In the genomic region with DNA sequence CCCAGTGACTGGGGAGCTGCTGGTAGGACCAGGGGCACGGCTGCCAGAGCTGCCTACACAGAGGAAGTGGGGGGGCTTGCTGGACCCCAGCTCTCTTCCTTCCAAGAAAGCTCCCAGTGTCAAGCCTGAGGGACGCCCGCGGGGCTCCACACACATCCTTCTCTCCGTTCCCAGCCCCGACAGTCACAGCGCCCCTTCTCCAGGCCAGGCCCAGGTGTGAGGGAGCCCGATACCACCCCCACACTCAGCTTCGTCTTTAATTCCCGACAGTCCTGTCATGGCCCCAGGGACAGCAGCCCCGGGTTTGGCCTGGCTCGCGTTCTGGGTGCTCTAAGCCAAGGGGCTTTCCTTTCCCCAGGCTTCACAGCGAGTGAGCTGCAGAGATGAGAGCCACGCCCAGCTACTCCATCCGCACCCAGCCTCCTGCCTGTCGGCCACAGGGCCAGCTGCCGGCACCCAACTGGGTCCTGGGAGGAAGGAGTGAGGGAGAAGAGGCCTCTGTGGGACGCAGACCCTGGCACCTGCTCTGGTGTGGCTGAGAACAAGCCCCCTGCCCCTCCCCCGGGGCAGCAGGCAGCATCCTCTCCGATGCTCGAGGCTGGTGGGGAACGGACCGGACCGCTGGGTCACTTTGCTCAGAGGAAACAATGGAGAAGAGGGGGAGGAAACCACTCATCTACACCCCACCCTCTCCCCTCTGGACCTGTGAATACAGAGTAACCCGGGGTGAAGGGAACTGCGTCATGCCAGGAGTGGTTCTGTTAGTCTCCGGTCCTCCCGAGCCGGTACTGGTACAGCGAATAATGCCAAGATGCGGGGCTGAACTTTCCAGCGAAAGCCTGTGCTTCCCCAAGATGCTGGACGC, we compare ENCODE assay signal across 18 cellular contexts. TPM values are rescaled to one million over a fixed set of nuclear protein-coding genes. Genes with fewer than 3 reads are reported as not detected.
DNase-seq lines count a peak whose midpoint lies in the region; ATAC-seq and TF ChIP-seq lines count a peak whose summit lies in the region.
"Had no signal": no experiment of that assay in that cellular context is flagged by ENCODE, and none has a peak within 500 bp of the region (broad histone marks: within the 10 kb centered on the region; RNA-seq: fewer than 3 reads in every experiment).

No MANE protein-coding gene starts in this region.

- ATAC-seq in RWPE2 (ENCODE audit: low read depth) (no peak), GM18907 (IDR thresholded peaks at IDR 0.05; ENCODE audit: unreplicated experiment) (no peak), GM19035 (IDR thresholded peaks at IDR 0.05; ENCODE audit: unreplicated experiment) (no peak)
- ATAC-seq: GM12878 had no signal

- no peak overlapping the region for H2AFZ ChIP-seq in osteoblast (ENCODE audit: low read length)

- peak; percentile 67 for DNase-seq in RWPE2 (ENCODE audit: low spot score)
- peak; percentile 79 for DNase-seq in osteoblast (ENCODE audit: insufficient read length, low spot score, missing footprints)
- no peak for DNase-seq in testis
- no peak for DNase-seq in EL
- DNase-seq: ACHN; Caco-2; CD4-positive, CD25-positive, alpha-beta regulatory T cell; MM.1S; NCI-H1092; NCI-H187 treated with DMSO at 0.1 percent for 48 hours; NCI-H226; NCI-H526; OCI-M1 had no signal

- H3K9me3 ChIP-seq in BLaER1: no peaks in the 10 kb centered on the region
- peaks cover 0 to 11% (median 4%) of the 10 kb centered on the region in 11 experiments; a peak in 9 of 22 replicates for H3K9me3 ChIP-seq in BLaER1 treated with 17β-estradiol and CSF1 and Interleukin-3, amounts not matched to agents 10 nM and 100 nM (replicated peaks in 1 of 11)
- peaks cover 3% of the 10 kb centered on the region for H3K9me3 ChIP-seq in RWPE2 (ENCODE audit: severe bottlenecking)
- H3K9me3 ChIP-seq in osteoblast (ENCODE audit: low read depth, low read length): no peaks in the 10 kb centered on the region
- no peaks in the 10 kb centered on the region for H3K9me3 ChIP-seq in testis

- H3K4me2 ChIP-seq in BLaER1: peak overlapping the region; percentile 87
- H3K4me2 ChIP-seq in BLaER1 treated with 17β-estradiol and CSF1 and Interleukin-3, amounts not matched to agents 10 nM and 100 nM: peak overlapping the region; percentile 58 to 91 (median 83)
- no peak overlapping the region for H3K4me2 ChIP-seq in osteoblast (ENCODE audit: insufficient read depth, low read length)

- no peak overlapping the region for H3K9ac ChIP-seq in BLaER1
- H3K9ac ChIP-seq in BLaER1 treated with 17β-estradiol and CSF1 and Interleukin-3, amounts not matched to agents 10 nM and 100 nM: peak overlapping the region in 5 of 11 experiments; percentile 0 to 34 (median 15); a peak in 5 of 22 replicates

- WGBS in testis, 2 donors: 89 to 97% methylated on average over 23 to 34 of the region's 34 CpGs

- intact Hi-C loops in testis (cut with DNase I; ENCODE audit: low total_unique reads): loop anchor here (10.0 kb wide), 1 partner anchor 298 kb away; no protein-coding TSS in a partner anchor

- H3K4me1 ChIP-seq in BLaER1 (peaks cover 82% of the 10 kb centered on the region), RWPE2 (ENCODE audit: insufficient read depth, poor library complexity, severe bottlenecking) (peaks cover 9% of the 10 kb centered on the region), osteoblast (ENCODE audit: insufficient read depth, low read length) (no peaks in the 10 kb centered on the region), testis (no peaks in the 10 kb centered on the region)
- peaks cover 40 to 80% (median 68%) of the 10 kb centered on the region in 10 experiments for H3K4me1 ChIP-seq in BLaER1 treated with 17β-estradiol and CSF1 and Interleukin-3, amounts not matched to agents 10 nM and 100 nM

- H3K4me3 ChIP-seq in BLaER1 (no peak overlapping the region), RWPE2 (ENCODE audit: severe bottlenecking) (no peak overlapping the region), osteoblast (ENCODE audit: insufficient read depth, low read length) (no peak overlapping the region), testis (no peak overlapping the region)
- peak overlapping the region in 2 of 10 experiments; percentile 11 to 12; a peak in 1 of 20 replicates for H3K4me3 ChIP-seq in BLaER1 treated with 17β-estradiol and CSF1 and Interleukin-3, amounts not matched to agents 10 nM and 100 nM
- H3K4me3 ChIP-seq: GM12878 had no signal

- no peak overlapping the region for H3K27ac ChIP-seq in BLaER1
- H3K27ac ChIP-seq in BLaER1 treated with 17β-estradiol and CSF1 and Interleukin-3, amounts not matched to agents 10 nM and 100 nM: 0 out of 22 replicates have a peak overlapping the region, but pooled peaks of 1 of the 11 experiments have one; percentile 5
- H3K27ac ChIP-seq in RWPE2 (ENCODE audit: poor library complexity, severe bottlenecking): no peak overlapping the region
- no peak overlapping the region for H3K27ac ChIP-seq in osteoblast (ENCODE audit: low read depth, low read length)
- H3K27ac ChIP-seq in testis: no peak overlapping the region

- H3K36me3 ChIP-seq in BLaER1: no peaks in the 10 kb centered on the region
- H3K36me3 ChIP-seq in BLaER1 treated with 17β-estradiol and CSF1 and Interleukin-3, amounts not matched to agents 10 nM and 100 nM: no peaks in the 10 kb centered on the region
- H3K36me3 ChIP-seq in RWPE2 (ENCODE audit: low read depth): no peaks in the 10 kb centered on the region
- H3K36me3 ChIP-seq in osteoblast (ENCODE audit: insufficient read depth, low read length): no peaks in the 10 kb centered on the region
- no peaks in the 10 kb centered on the region for H3K36me3 ChIP-seq in testis (ENCODE audit: low read depth, missing control alignments)

- H4K20me1 ChIP-seq in BLaER1 (no peaks in the 10 kb centered on the region), osteoblast (ENCODE audit: insufficient read depth, low read length) (no peaks in the 10 kb centered on the region)
- H4K20me1 ChIP-seq in BLaER1 treated with 17β-estradiol and CSF1 and Interleukin-3, amounts not matched to agents 10 nM and 100 nM: no peaks in the 10 kb centered on the region; a peak in 1 of 22 replicates

- H3K27me3 ChIP-seq in BLaER1 (no peaks in the 10 kb centered on the region), RWPE2 (ENCODE audit: insufficient read depth, poor library complexity, severe bottlenecking) (no peaks in the 10 kb centered on the region), osteoblast (ENCODE audit: insufficient read depth, low read length) (peaks cover 4% of the 10 kb centered on the region), testis (no peaks in the 10 kb centered on the region)
- peaks cover 0 to 37% (median 0%) of the 10 kb centered on the region in 11 experiments; a peak in 8 of 22 replicates for H3K27me3 ChIP-seq in BLaER1 treated with 17β-estradiol and CSF1 and Interleukin-3, amounts not matched to agents 10 nM and 100 nM

- H3K79me2 ChIP-seq in osteoblast (ENCODE audit: insufficient read depth, low read length): no peaks in the 10 kb centered on the region

- no peak for TF ChIP-seq POLR2A in testis (IDR thresholded peaks at IDR 0.05)

- no peak for TF ChIP-seq CTCF in RWPE2 (IDR thresholded peaks at IDR 0.05; ENCODE audit: poor library complexity, severe bottlenecking)
- no peak for TF ChIP-seq CTCF in osteoblast (IDR thresholded peaks at IDR 0.05; ENCODE audit: extremely low read depth, low read depth, low read length)
- TF ChIP-seq CTCF in testis (IDR thresholded peaks at IDR 0.05): no peak

RNA-seq across cellular contexts. Expression of a gene that starts 53.9 kb away (rescaled TPM):
- 35.1 and 36.5 TPM in 2 replicates for total RNA-seq in osteoblast
- total RNA-seq in testis: 100 to 1,000 TPM; 121 to 122 TPM
- polyA plus RNA-seq in testis (ENCODE audit: insufficient read depth, low read depth, low replicate concordance): 81.7 TPM

Comparison
In these comparisons a context has a peak if more than half of its experiments do, and no peak if none do; other contexts are left out.
1. DNase-seq: peak in RWPE2 (single experiment) and osteoblast (single experiment); none in testis (single experiment) and EL (single experiment).